ENCODE assay signal across 8 cellular contexts in the genomic region with DNA sequence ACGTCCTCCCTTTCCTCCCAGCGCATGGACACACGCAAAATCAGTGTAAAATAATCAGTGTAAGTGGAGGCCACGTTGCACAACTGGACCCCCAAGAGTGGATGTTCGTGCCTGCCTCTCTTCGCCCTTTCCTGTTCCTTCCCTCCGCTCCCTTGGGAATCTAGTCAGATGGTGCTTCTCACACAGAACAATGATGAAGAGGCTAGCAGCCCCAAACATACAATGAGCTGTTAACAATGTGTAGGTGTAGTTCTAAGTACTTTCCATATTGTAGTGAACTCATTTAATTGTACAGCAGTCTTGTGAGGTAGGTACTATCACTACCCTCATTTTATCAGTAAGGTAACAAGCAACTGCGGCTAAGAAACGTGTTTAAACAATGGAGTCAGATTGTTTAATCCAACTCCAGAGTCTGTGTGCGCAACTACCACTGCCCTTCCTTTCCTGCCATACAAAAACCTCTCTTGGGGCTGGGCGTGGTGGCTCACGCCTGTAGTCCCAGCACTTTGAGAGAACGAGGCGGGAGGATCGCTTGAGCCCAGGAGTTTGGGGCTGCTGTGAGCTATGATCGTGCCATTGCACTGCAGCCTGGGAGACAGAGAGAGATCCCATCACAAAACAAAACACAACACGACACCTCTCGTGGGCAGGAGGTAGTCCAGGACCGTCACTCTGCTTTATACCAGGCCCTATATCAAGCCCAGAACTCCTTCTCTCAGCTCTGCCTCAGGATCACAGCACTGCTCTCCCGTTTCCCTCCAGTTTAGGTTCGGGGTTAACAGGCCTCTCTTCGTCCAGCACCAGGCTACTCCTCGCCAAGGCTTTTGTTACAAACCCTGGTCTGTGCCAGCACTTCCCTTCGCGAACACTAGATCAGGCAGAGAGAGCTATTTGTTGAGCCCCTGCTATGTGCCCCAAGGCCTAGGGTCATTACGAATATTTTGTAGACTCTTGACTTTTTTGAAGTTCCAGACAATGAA. TPM values are rescaled to one million over a fixed set of nuclear protein-coding genes. Genes with fewer than 3 reads are reported as not detected.
DNase-seq lines count a peak whose midpoint lies in the region; ATAC-seq and TF ChIP-seq lines count a peak whose summit lies in the region.

No MANE protein-coding gene starts in this region.

- 16 to 25% methylated on average over 6 to 13 of the region's 26 CpGs for WGBS in gastroesophageal sphincter (ENCODE audit: low coverage in 1 of 2), 2 donors

- TF ChIP-seq CTCF in AG04450 (IDR thresholded peaks at IDR 0.05; ENCODE audit: low read depth, low read length) (no peak), WI38 (IDR thresholded peaks at IDR 0.05; ENCODE audit: low read depth, low read length) (no peak), gastroesophageal sphincter (IDR thresholded peaks at IDR 0.05) (no peak), osteocyte (IDR thresholded peaks at IDR 0.05) (no peak)

- H3K27ac Mint-ChIP-seq in osteocyte (ENCODE audit: unreplicated experiment): peak overlapping the region; percentile 91

- no peaks in the 10 kb centered on the region for H3K27me3 Mint-ChIP-seq in osteocyte (ENCODE audit: unreplicated experiment)

- H3K4me1 ChIP-seq in gastroesophageal sphincter: peaks cover 0 to 37% (median 8%) of the 10 kb centered on the region in 3 donors

- ATAC-seq in gastroesophageal sphincter: peak; percentile 39
- ATAC-seq in HG02798 (IDR thresholded peaks at IDR 0.05; ENCODE audit: poor library complexity, unreplicated experiment): no peak

- peak overlapping the region; percentile 84 for H3K4me3 Mint-ChIP-seq in osteocyte (ENCODE audit: unreplicated experiment)

- no peak for TF ChIP-seq POLR2A in gastroesophageal sphincter (IDR thresholded peaks at IDR 0.05)

- POLR2A ChIA-PET in AG04450 (lab: Yijun Ruan, JAX): interaction anchor here (0.8 to 2.5 kb wide), 7 partner anchors 10 to 105 kb away, joined by 3 to 16 read pairs (median 4); a partner anchor contains a TSS

- peaks cover 4% of the 10 kb centered on the region for H3K36me3 Mint-ChIP-seq in osteocyte (ENCODE audit: unreplicated experiment)

- no peak for DNase-seq in AG04450 (ENCODE audit: low read depth, low spot score)
- DNase-seq in H7: peak; percentile 49
- DNase-seq in osteocyte (ENCODE audit: extremely low spot score, unreplicated experiment): no peak
- no peak for DNase-seq in NOMO-1 treated with DMSO at 0.1 percent for 48 hours (lab: John Stamatoyannopoulos, UW; ENCODE audit: unreplicated experiment)
- DNase-seq in effector CD4-positive, alpha-beta T cell: no peak

- no peaks in the 10 kb centered on the region for H3K27me3 ChIP-seq in AG04450 (ENCODE audit: control insufficient read depth, insufficient read depth, low read length)
- peaks cover 11% of the 10 kb centered on the region for H3K27me3 ChIP-seq in H7 (ENCODE audit: control insufficient read depth, insufficient read depth, low read length)
- no peaks in the 10 kb centered on the region for H3K27me3 ChIP-seq in gastroesophageal sphincter

- H3K9me3 Mint-ChIP-seq in osteocyte (ENCODE audit: unreplicated experiment): no peaks in the 10 kb centered on the region

- H3K4me3 ChIP-seq in AG04450 (ENCODE audit: low read depth, low read length): peak overlapping the region; percentile 88
- H3K4me3 ChIP-seq in H7 (ENCODE audit: insufficient read depth, low read depth, low read length): peak overlapping the region; percentile 85
- peak overlapping the region; percentile 87 for H3K4me3 ChIP-seq in WI38 (ENCODE audit: low read depth, low read length)
- peak overlapping the region; percentile 60 to 67 for H3K4me3 ChIP-seq in gastroesophageal sphincter

- H3K27ac ChIP-seq in AG04450 (ENCODE audit: low read depth, low read length): peak overlapping the region; percentile 70
- H3K27ac ChIP-seq in gastroesophageal sphincter: peak overlapping the region; percentile 47 to 93 (median 88)

- peaks cover 21% of the 10 kb centered on the region for H3K4me1 Mint-ChIP-seq in osteocyte (ENCODE audit: unreplicated experiment)

- H3K9me3 ChIP-seq in AG04450 (ENCODE audit: control insufficient read depth, insufficient read depth, low read length) (peaks cover 4% of the 10 kb centered on the region; the same call in 1 of the 2 replicates), gastroesophageal sphincter (no peaks in the 10 kb centered on the region)

- TF ChIP-seq EP300 in gastroesophageal sphincter (IDR thresholded peaks at IDR 0.05): no peak

- CTCF ChIA-PET in AG04450 (lab: Charles Lee): interaction anchor here (0.5 to 3.6 kb wide), 5 partner anchors 14 to 150 kb away, joined by 3 to 24 read pairs (median 11); a partner anchor contains a TSS

- H3K36me3 ChIP-seq in H7 (replicated peaks; ENCODE audit: control insufficient read depth, insufficient read depth, low read length) (no peaks in the 10 kb centered on the region), gastroesophageal sphincter (no peaks in the 10 kb centered on the region)

RNA-seq across cellular contexts. Expression of a gene that starts 1.1 kb away (rescaled TPM):
- 177 and 204 TPM in 2 replicates for polyA plus RNA-seq in AG04450 (2011; rRNA removed)
- polyA minus RNA-seq in AG04450 (2011; rRNA and poly(A)+ RNA removed): 180 and 203 TPM in 2 replicates
- 9.0 and 17.4 TPM in 2 replicates for total RNA-seq in H7 (2014; rRNA removed; shearing (Covaris generic))
- total RNA-seq in gastroesophageal sphincter (100 to 1,000 TPM in 3 of 4 donors, 10 to 100 TPM in 1; 94.8 to 141 (median 135) TPM), osteocyte (229 and 237 TPM in 2 replicates)
